Comparison of ENCODE assay signal across 8 cellular contexts in genomic region chr5:163564321-163564924, GRCh38. TPM values are rescaled to one million over a fixed set of nuclear protein-coding genes. Genes with fewer than 3 reads are reported as not detected.
DNase-seq lines count a peak whose midpoint lies in the region; ATAC-seq, FAIRE-seq and TF ChIP-seq lines count a peak whose summit lies in the region.

No MANE protein-coding gene starts in this region.

- intact Hi-C loops in aorta (cut with DNase I): loop anchor here in 1 of 2 donors (10.0 kb wide), 1 partner anchor 940 kb away; no protein-coding TSS in a partner anchor

- H3K9me3 ChIP-seq in AG04450 (ENCODE audit: control insufficient read depth, insufficient read depth, low read length) (no peaks in the 10 kb centered on the region), parathyroid adenoma (ENCODE audit: control insufficient read depth, low read length) (no peaks in the 10 kb centered on the region), aorta (ENCODE audit: control insufficient read depth, low read length) (no peaks in the 10 kb centered on the region)

- H3K27ac ChIP-seq in AG04450 (ENCODE audit: low read depth, low read length): no peak overlapping the region
- no peak overlapping the region for H3K27ac ChIP-seq in foreskin keratinocyte
- no peak overlapping the region for H3K27ac ChIP-seq in parathyroid adenoma
- no peak overlapping the region for H3K27ac ChIP-seq in aorta (ENCODE audit: low read depth in 1 of 2, low read length in 2 of 2)

- H3K36me3 ChIP-seq in parathyroid adenoma (ENCODE audit: control insufficient read depth, insufficient read depth, low read length): no peaks in the 10 kb centered on the region
- no peaks in the 10 kb centered on the region for H3K36me3 ChIP-seq in aorta (ENCODE audit: control insufficient read depth in 1 of 2, insufficient read depth in 2 of 2, low read length in 1 of 2)

- DNase-seq in AG04450 (ENCODE audit: low read depth, low spot score) (peak; percentile 24), GM12892 (ENCODE audit: insufficient read length) (no peak), RKO (ENCODE audit: low spot score) (peak; percentile 55), foreskin keratinocyte (peak in 1 of 2 donors; percentile 45), aorta (no peak)
- DNase-seq in activated effector memory CD4-positive, alpha-beta T cell treated with anti-CD3 and anti-CD28 coated beads, Interleukin-2, amount 50 U/mL, for 16 hours: peak; percentile 82

- peak; percentile 90 for FAIRE-seq in GM12892 (lab: Jason Lieb, UNC)

- no peak for TF ChIP-seq POLR2A in GM12892 (IDR thresholded peaks at IDR 0.05; ENCODE audit: low read depth, low read length)

- WGBS in aorta, 2 donors: 11 to 13% methylated on average over 7 of the region's 7 CpGs

- H3K27me3 ChIP-seq in AG04450 (ENCODE audit: control insufficient read depth, insufficient read depth, low read length) (no peaks in the 10 kb centered on the region), foreskin keratinocyte (peaks cover 49% of the 10 kb centered on the region), parathyroid adenoma (ENCODE audit: control insufficient read depth, insufficient read depth, low read length) (no peaks in the 10 kb centered on the region), aorta (ENCODE audit: control insufficient read depth in 1 of 2, insufficient read depth in 2 of 2, low read length in 1 of 2) (peaks cover 0 to 3% of the 10 kb centered on the region in 2 donors)

- POLR2A ChIA-PET in AG04450 (lab: Yijun Ruan, JAX): no interaction called here

- H3K4me1 ChIP-seq in foreskin keratinocyte: no peaks in the 10 kb centered on the region
- no peaks in the 10 kb centered on the region for H3K4me1 ChIP-seq in parathyroid adenoma
- H3K4me1 ChIP-seq in aorta (ENCODE audit: control insufficient read depth in 1 of 2, insufficient read depth in 2 of 2, low read length in 2 of 2): no peaks in the 10 kb centered on the region

- no peak overlapping the region for H2AFZ ChIP-seq in parathyroid adenoma

- H3K4me3 ChIP-seq in AG04450 (ENCODE audit: low read depth, low read length): no peak overlapping the region
- H3K4me3 ChIP-seq in parathyroid adenoma (ENCODE audit: low read depth, low read length): no peak overlapping the region
- no peak overlapping the region for H3K4me3 ChIP-seq in aorta (ENCODE audit: low read length in 2 of 2)

- no peak overlapping the region for H3K4me2 ChIP-seq in parathyroid adenoma (ENCODE audit: low read length)

- no peak overlapping the region for H3K9ac ChIP-seq in parathyroid adenoma

- H3K79me2 ChIP-seq in parathyroid adenoma: no peaks in the 10 kb centered on the region

- ATAC-seq in HG03432 (IDR thresholded peaks at IDR 0.05; ENCODE audit: unreplicated experiment) (peak; percentile 41), foreskin keratinocyte (peak; percentile 21), aorta (ENCODE audit: low FRiP score) (peak; percentile 74)

- TF ChIP-seq CTCF in AG04450 (IDR thresholded peaks at IDR 0.05; ENCODE audit: low read depth, low read length): peak; percentile 88
- TF ChIP-seq CTCF in foreskin keratinocyte (conservative IDR thresholded peaks at IDR 0.05): peak; percentile 89
- TF ChIP-seq CTCF in parathyroid adenoma (IDR thresholded peaks at IDR 0.05): peak; percentile 88

- CTCF ChIA-PET in AG04450 (lab: Charles Lee): interaction anchor here (0.6 to 13.4 kb wide), 17 partner anchors 7 to 1648 kb away, joined by 3 to 142 read pairs (median 3); no protein-coding TSS in a partner anchor

RNA-seq across cellular contexts. Expression of gene MAT2B, which starts 59.0 kb away (rescaled TPM):
- polyA plus RNA-seq in AG04450 (2011; rRNA removed) (59.5 and 86.4 TPM in 2 replicates), foreskin keratinocyte (38.8 and 44.8 TPM in 2 replicates), aorta (10 to 100 TPM; 40.9 to 62.4 TPM)
- polyA minus RNA-seq in AG04450 (2011; rRNA and poly(A)+ RNA removed): 54.3 and 61.9 TPM in 2 replicates
- 86.3 TPM for polyA plus RNA-seq in GM12892 (2012; ENCODE audit: missing spikeins)
- total RNA-seq in foreskin keratinocyte (61.2 and 63.7 TPM in 2 replicates), aorta (10 to 100 TPM; 39.3 to 46.6 TPM)

Comparison
In these comparisons a context has a peak if more than half of its experiments do, and no peak if none do; other contexts are left out.
1. DNase-seq: peak in AG04450 (single experiment), RKO (single experiment) and activated effector memory CD4-positive, alpha-beta T cell treated with anti-CD3 and anti-CD28 coated beads, Interleukin-2, amount 50 U/mL, for 16 hours (single experiment); none in GM12892 (single experiment) and aorta (0 of 2).
2. ATAC-seq: peak in every context shown above with its lines; median percentile 74 in aorta; 41 in HG03432; 21 in foreskin keratinocyte.
3. Peak in every context shown above with its lines, with median percentiles within 50 percentile points of each other: CTCF ChIP-seq.